ENCODE assay signal across 8 cellular contexts in genomic region chr5:112707187-112708179, GRCh38. TPM values are rescaled to one million over a fixed set of nuclear protein-coding genes. Genes with fewer than 3 reads are reported as not detected.
DNase-seq lines count a peak whose midpoint lies in the region; ATAC-seq, FAIRE-seq and TF ChIP-seq lines count a peak whose summit lies in the region.

No MANE protein-coding gene starts in this region.

- DNase-seq in ELR (ENCODE audit: low read depth) (peak; percentile 99), H54 (ENCODE audit: insufficient read length, low spot score) (peak; percentile 92), LoVo (ENCODE audit: low spot score) (peak; percentile 100), RWPE1 (ENCODE audit: low spot score) (peak; percentile 100), fibroblast of peridontal ligament (ENCODE audit: extremely low read depth) (peak; percentile 99)
- DNase-seq in activated T-helper 9 cell treated with anti-CD3 and anti-CD28 coated beads, Interleukin-2, amount 50 U/mL, for 16 hours (ENCODE audit: low read depth) = peak; percentile 93
- DNase-seq in naive thymus-derived CD8-positive, alpha-beta T cell = peak; percentile 86 to 99 (median 98)
- DNase-seq in stimulated activated naive B cell treated with anti-CD40 and anti-IgM and Interleukin-4, amounts not matched to agents 10 μg/mL and 1 μg/mL and 100 μg/mL, for 72 hours = peak; percentile 97

- peak; percentile 93 for TF ChIP-seq POLR2A in H54 (IDR thresholded peaks at IDR 0.05; ENCODE audit: low read depth, low read length)

- H3K27me3 Mint-ChIP-seq in naive thymus-derived CD8-positive, alpha-beta T cell = peaks cover 0 to 7% (median 0%) of the 10 kb centered on the region in 5 donors
- H3K27me3 Mint-ChIP-seq in stimulated activated naive B cell treated with anti-CD40 and anti-IgM and Interleukin-4, amounts not matched to agents 10 μg/mL and 1 μg/mL and 100 μg/mL, for 72 hours = no peaks in the 10 kb centered on the region

- POLR2A ChIA-PET in RWPE1 (lab: Yijun Ruan, JAX; ENCODE audit: low non-redundant PET) = no interaction called here
- POLR2A ChIA-PET in naive thymus-derived CD8-positive, alpha-beta T cell (lab: Charles Lee) = interaction anchor here (0.9 to 2.2 kb wide), 6 partner anchors 13 to 806 kb away, joined by 3 to 13 read pairs (median 3); partner anchors contain the start of genes DCP2 and YTHDC2

- H3K9me3 Mint-ChIP-seq in naive thymus-derived CD8-positive, alpha-beta T cell = no peaks in the 10 kb centered on the region
- H3K9me3 Mint-ChIP-seq in stimulated activated naive B cell treated with anti-CD40 and anti-IgM and Interleukin-4, amounts not matched to agents 10 μg/mL and 1 μg/mL and 100 μg/mL, for 72 hours = no peaks in the 10 kb centered on the region

- peak; percentile 90 to 91 for ATAC-seq in naive thymus-derived CD8-positive, alpha-beta T cell
- peak; percentile 95 for ATAC-seq in stimulated activated naive B cell treated with anti-CD40 and anti-IgM and Interleukin-4, amounts not matched to agents 10 μg/mL and 1 μg/mL and 100 μg/mL, for 72 hours (replicated peaks)

- H3K4me1 Mint-ChIP-seq in naive thymus-derived CD8-positive, alpha-beta T cell = peaks cover 21 to 61% (median 59%) of the 10 kb centered on the region in 4 donors
- peaks cover 24 to 57% of the 10 kb centered on the region in 2 donors for H3K4me1 Mint-ChIP-seq in stimulated activated naive B cell treated with anti-CD40 and anti-IgM and Interleukin-4, amounts not matched to agents 10 μg/mL and 1 μg/mL and 100 μg/mL, for 72 hours

- H3K4me3 Mint-ChIP-seq in naive thymus-derived CD8-positive, alpha-beta T cell = peak overlapping the region; percentile 92 to 96 (median 94)
- peak overlapping the region; percentile 97 for H3K4me3 Mint-ChIP-seq in stimulated activated naive B cell treated with anti-CD40 and anti-IgM and Interleukin-4, amounts not matched to agents 10 μg/mL and 1 μg/mL and 100 μg/mL, for 72 hours

- peak overlapping the region; percentile 89 to 97 (median 94) for H3K27ac Mint-ChIP-seq in naive thymus-derived CD8-positive, alpha-beta T cell
- H3K27ac Mint-ChIP-seq in stimulated activated naive B cell treated with anti-CD40 and anti-IgM and Interleukin-4, amounts not matched to agents 10 μg/mL and 1 μg/mL and 100 μg/mL, for 72 hours = peak overlapping the region; percentile 95

- peak; percentile 91 for FAIRE-seq in H54 (lab: Jason Lieb, UNC)

- peak overlapping the region; percentile 89 for H3K27ac ChIP-seq in RWPE1

- TF ChIP-seq CTCF in RWPE1 (conservative IDR thresholded peaks at IDR 0.05; ENCODE audit: low read depth) = no peak

- H3K36me3 Mint-ChIP-seq in naive thymus-derived CD8-positive, alpha-beta T cell = no peaks in the 10 kb centered on the region
- H3K36me3 Mint-ChIP-seq in stimulated activated naive B cell treated with anti-CD40 and anti-IgM and Interleukin-4, amounts not matched to agents 10 μg/mL and 1 μg/mL and 100 μg/mL, for 72 hours = peaks cover 2 to 10% of the 10 kb centered on the region in 2 donors

- CTCF ChIA-PET in RWPE1 (lab: Yijun Ruan, JAX) = interaction anchor here (0.6 kb wide), 1 partner anchor 153 kb away, joined by 3 read pairs; no protein-coding TSS in a partner anchor

RNA-seq across cellular contexts. Expression of gene APC, which starts 30.2 kb away (rescaled TPM):
- 10 to 100 TPM; 44.4 to 47.9 TPM for total RNA-seq in naive thymus-derived CD8-positive, alpha-beta T cell
- polyA plus RNA-seq in naive thymus-derived CD8-positive, alpha-beta T cell = 10 to 100 TPM; 16.6 to 23.7 (median 16.6) TPM

Comparison
In these comparisons a context has a peak if more than half of its experiments do, and no peak if none do; other contexts are left out.
1. Peak in every context shown above with its lines: DNase-seq, ATAC-seq and H3K27ac ChIP-seq.